ENCODE assay signal across 1 cellular context in genomic region chr1:225817611-225818061, GRCh38.
TF ChIP-seq lines count a peak whose summit lies in the region.

No MANE protein-coding gene starts in this region.

TF ChIP-seq in HepG2, 621 proteins besides CTCF, POLR2A, EP300 and RAD21 (continued from another document):
- TF ChIP-seq POGZ (CRISPR knock-in tag; IDR thresholded peaks at IDR 0.05) (no peak), ZFP90 (CRISPR knock-in tag; IDR thresholded peaks at IDR 0.05; ENCODE audit: borderline replicate concordance) (no peak), TRAFD1 (CRISPR knock-in tag; IDR thresholded peaks at IDR 0.05; ENCODE audit: borderline replicate concordance) (no peak), CEBPG (CRISPR knock-in tag; IDR thresholded peaks at IDR 0.05) (no peak), ZNF562 (CRISPR knock-in tag; IDR thresholded peaks at IDR 0.05; ENCODE audit: borderline replicate concordance) (no peak), ZNF20 (CRISPR knock-in tag; IDR thresholded peaks at IDR 0.05) (no peak), ZNF687 (CRISPR knock-in tag; IDR thresholded peaks at IDR 0.05) (peak; percentile 84), KLF6 (CRISPR knock-in tag; IDR thresholded peaks at IDR 0.05) (no peak), FOXP4 (CRISPR knock-in tag; IDR thresholded peaks at IDR 0.05) (no peak), GATAD2A (CRISPR knock-in tag; IDR thresholded peaks at IDR 0.05) (peak; percentile 52), ATRX (CRISPR knock-in tag; IDR thresholded peaks at IDR 0.05; ENCODE audit: borderline replicate concordance) (no peak), ZNF607 (CRISPR knock-in tag; IDR thresholded peaks at IDR 0.05; ENCODE audit: borderline replicate concordance) (no peak), PRDM10 (CRISPR knock-in tag; IDR thresholded peaks at IDR 0.05; ENCODE audit: low read depth) (peak; percentile 30; the same call in 1 of the 2 replicates), ZNF264 (CRISPR knock-in tag; IDR thresholded peaks at IDR 0.05) (no peak), SALL2 (CRISPR knock-in tag; IDR thresholded peaks at IDR 0.05) (no peak), ZNF543 (CRISPR knock-in tag; IDR thresholded peaks at IDR 0.05) (no peak)
